ENCODE assay signal across 20 cellular contexts in genomic region chr5:137902389-137903133, GRCh38. TPM values are rescaled to one million over a fixed set of nuclear protein-coding genes. Genes with fewer than 3 reads are reported as not detected.
DNase-seq lines count a peak whose midpoint lies in the region; ATAC-seq and TF ChIP-seq lines count a peak whose summit lies in the region.
"Had no signal": no experiment of that assay in that cellular context is flagged by ENCODE, and none has a peak within 500 bp of the region (broad histone marks: within the 10 kb centered on the region; RNA-seq: fewer than 3 reads in every experiment).

No MANE protein-coding gene starts in this region.

- peaks cover 22% of the 10 kb centered on the region for H3K4me1 ChIP-seq in BE2C
- H3K4me1 ChIP-seq in Caco-2 = no peaks in the 10 kb centered on the region
- H3K4me1 ChIP-seq in prostate gland (replicated peaks) = no peaks in the 10 kb centered on the region
- H3K4me1 ChIP-seq: BLaER1 had no signal

- H3K9me3 ChIP-seq in BE2C (no peaks in the 10 kb centered on the region), Caco-2 (no peaks in the 10 kb centered on the region), prostate gland (no peaks in the 10 kb centered on the region)
- H3K9me3 ChIP-seq: BLaER1, MG63 had no signal

- H3K4me3 Mint-ChIP-seq in progenitor cell of endocrine pancreas (ENCODE audit: low read depth) = no peak overlapping the region
- no peak overlapping the region for H3K4me3 Mint-ChIP-seq in Caco-2 (ENCODE audit: unreplicated experiment)
- H3K4me3 Mint-ChIP-seq: CD4-positive, alpha-beta memory T cell had no signal

- ATAC-seq in HG03442 (IDR thresholded peaks at IDR 0.05; ENCODE audit: unreplicated experiment) = no peak

- H3K9me3 Mint-ChIP-seq in progenitor cell of endocrine pancreas (ENCODE audit: low read depth) (no peaks in the 10 kb centered on the region), Caco-2 (ENCODE audit: unreplicated experiment) (no peaks in the 10 kb centered on the region)
- H3K9me3 Mint-ChIP-seq: CD4-positive, alpha-beta memory T cell had no signal

- peaks cover 20% of the 10 kb centered on the region for H3K4me1 Mint-ChIP-seq in progenitor cell of endocrine pancreas (ENCODE audit: low read depth)
- no peaks in the 10 kb centered on the region for H3K4me1 Mint-ChIP-seq in Caco-2 (ENCODE audit: low read depth, unreplicated experiment)
- H3K4me1 Mint-ChIP-seq: CD4-positive, alpha-beta memory T cell had no signal

- H3K36me3 Mint-ChIP-seq in progenitor cell of endocrine pancreas (ENCODE audit: insufficient read depth) = no peaks in the 10 kb centered on the region
- no peaks in the 10 kb centered on the region for H3K36me3 Mint-ChIP-seq in Caco-2 (ENCODE audit: insufficient read depth, unreplicated experiment)
- H3K36me3 Mint-ChIP-seq: CD4-positive, alpha-beta memory T cell had no signal

- no peak for TF ChIP-seq POLR2A in prostate gland (IDR thresholded peaks at IDR 0.05)

- H3K27me3 Mint-ChIP-seq in progenitor cell of endocrine pancreas = no peaks in the 10 kb centered on the region
- H3K27me3 Mint-ChIP-seq in Caco-2 (ENCODE audit: insufficient read depth, unreplicated experiment) = no peaks in the 10 kb centered on the region

- H3K4me3 ChIP-seq in BE2C (ENCODE audit: low read depth, low read length) (0 out of 2 replicates have a peak overlapping the region, but pooled peaks have one; percentile 4), Caco-2 (ENCODE audit: low read depth, low read length) (no peak overlapping the region), prostate gland (no peak overlapping the region)
- H3K4me3 ChIP-seq: BLaER1, MG63 had no signal

- H3K27ac Mint-ChIP-seq in progenitor cell of endocrine pancreas (peak overlapping the region; percentile 51), Caco-2 (ENCODE audit: unreplicated experiment) (no peak overlapping the region)
- H3K27ac Mint-ChIP-seq: CD4-positive, alpha-beta memory T cell had no signal

- intact Hi-C loops in Caco-2 (cut with micrococcal nuclease; ENCODE audit: unreplicated experiment) (no loop called here), prostate gland (cut with DNase I) (no loop called here)

- H3K27me3 ChIP-seq in BE2C = no peaks in the 10 kb centered on the region
- no peaks in the 10 kb centered on the region for H3K27me3 ChIP-seq in Caco-2 (replicated peaks; ENCODE audit: control insufficient read depth, insufficient read depth, low read length)
- H3K27me3 ChIP-seq in prostate gland (replicated peaks; ENCODE audit: insufficient read depth) = no peaks in the 10 kb centered on the region
- H3K27me3 ChIP-seq: BLaER1, MG63 had no signal

- DNase-seq in BE2C = peak; percentile 47
- DNase-seq in NCI-H82 (lab: John Stamatoyannopoulos, UW) = peak; percentile 78
- no peak for DNase-seq in progenitor cell of endocrine pancreas (ENCODE audit: low spot score, unreplicated experiment)
- no peak for DNase-seq in Caco-2
- no peak for DNase-seq in middle frontal gyrus (ENCODE audit: extremely low spot score, low spot score)
- no peak for DNase-seq in prostate gland (ENCODE audit: low spot score)
- DNase-seq: CD4-positive, alpha-beta memory T cell; DMS53; IMR-90; Karpas-422; MG63; NCI-H1048; NCI-H1436 treated with DMSO at 0.1 percent for 48 hours; NCI-H2029; NCI-H526 treated with DMSO at 0.1 percent for 48 hours; OCI-M1; Right ventricle myocardium superior had no signal

- CTCF ChIA-PET in Caco-2 (lab: Charles Lee) = no interaction called here

- no TSS peak for BruUV-seq in Caco-2 (replicated peaks; lab: Mats Ljungman, UMichigan)

- TF ChIP-seq CTCF in BE2C (IDR thresholded peaks at IDR 0.05; ENCODE audit: low read depth, low read length) (no peak), progenitor cell of endocrine pancreas (IDR thresholded peaks at IDR 0.05; ENCODE audit: unreplicated experiment) (no peak), Caco-2 (IDR thresholded peaks at IDR 0.05; ENCODE audit: insufficient read depth in 1 of 2, low read depth in 1 of 2, low read length in 1 of 2, severe bottlenecking in 1 of 2, unreplicated experiment in 1 of 2) (no peak), prostate gland (IDR thresholded peaks at IDR 0.05) (no peak)

- H3K36me3 ChIP-seq in BE2C = no peaks in the 10 kb centered on the region
- H3K36me3 ChIP-seq in Caco-2 (ENCODE audit: control insufficient read depth, insufficient read depth, low read length) = no peaks in the 10 kb centered on the region
- H3K36me3 ChIP-seq in prostate gland = no peaks in the 10 kb centered on the region
- H3K36me3 ChIP-seq: BLaER1, MG63 had no signal

- WGBS in prostate gland = 94% methylated on average over 2 of the region's 2 CpGs

- H3K27ac ChIP-seq in cingulate gyrus (ENCODE audit: low read depth, low read length) (peak overlapping the region; percentile 90), prostate gland (no peak overlapping the region)
- H3K27ac ChIP-seq: BLaER1 had no signal

- POLR2A ChIA-PET in Caco-2 (lab: Charles Lee) = no interaction called here

RNA-seq across cellular contexts. Expression of gene PKD2L2, which starts 13.3 kb away (rescaled TPM):
- 0.74 TPM for polyA plus RNA-seq in BE2C (2012; ENCODE audit: insufficient read depth, insufficient read length, low read depth)
- total RNA-seq in progenitor cell of endocrine pancreas (not detected in 2 replicates), Caco-2 (2022) (not detected in 2 replicates), prostate gland (under 1 TPM in 1 of 2 donors, not detected in 1; 0.45 TPM)
- total RNA-seq: CD4-positive, alpha-beta memory T cell; IMR-90 had no signal
- polyA plus RNA-seq: IMR-90 had no signal

RNA-seq across cellular contexts. Expression of gene MYOT, which starts 34.9 kb away (rescaled TPM):
- polyA plus RNA-seq in BE2C (2012; ENCODE audit: insufficient read depth, insufficient read length, low read depth) = not detected
- not detected in 2 replicates for total RNA-seq in progenitor cell of endocrine pancreas
- not detected in 2 replicates for total RNA-seq in Caco-2 (2022)
- 1 to 10 TPM in 1 of 2 donors, under 1 TPM in 1; 0.34 to 7.2 TPM for total RNA-seq in prostate gland
- total RNA-seq: CD4-positive, alpha-beta memory T cell; IMR-90 had no signal
- polyA plus RNA-seq: IMR-90 had no signal

Comparison
In these comparisons a context has a peak if more than half of its experiments do, and no peak if none do; other contexts are left out.
1. DNase-seq: peak in BE2C (single experiment) and NCI-H82 (single experiment); none in progenitor cell of endocrine pancreas (single experiment), Caco-2 (0 of 2), middle frontal gyrus (single experiment) and prostate gland (single experiment).